In the genomic region with DNA sequence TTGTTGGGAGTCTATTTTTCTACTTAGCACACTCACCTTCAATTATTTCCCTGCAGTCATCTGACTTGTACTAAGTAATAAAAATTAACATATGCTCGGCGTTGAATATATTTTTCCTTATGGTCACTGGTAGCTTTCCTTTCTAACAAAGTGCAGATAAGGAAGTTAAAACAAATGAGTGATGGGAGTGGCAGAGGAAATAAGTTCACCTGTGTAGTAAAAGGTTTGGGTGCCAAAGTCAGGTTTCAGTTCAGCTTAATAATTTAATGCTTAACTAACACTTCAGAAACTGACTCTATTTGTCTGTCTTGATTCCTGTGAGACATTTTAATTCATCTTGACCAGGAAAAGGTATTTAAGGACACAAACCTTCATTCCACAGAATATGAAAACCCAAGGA, we compare ENCODE assay signal across 1 cellular context.
TF ChIP-seq lines count a peak whose summit lies in the region.

No MANE protein-coding gene starts in this region.

TF ChIP-seq in GM23338, 12 proteins besides CTCF, POLR2A, EP300 and RAD21 (continued from another document):
- TF ChIP-seq, protein P1, sequence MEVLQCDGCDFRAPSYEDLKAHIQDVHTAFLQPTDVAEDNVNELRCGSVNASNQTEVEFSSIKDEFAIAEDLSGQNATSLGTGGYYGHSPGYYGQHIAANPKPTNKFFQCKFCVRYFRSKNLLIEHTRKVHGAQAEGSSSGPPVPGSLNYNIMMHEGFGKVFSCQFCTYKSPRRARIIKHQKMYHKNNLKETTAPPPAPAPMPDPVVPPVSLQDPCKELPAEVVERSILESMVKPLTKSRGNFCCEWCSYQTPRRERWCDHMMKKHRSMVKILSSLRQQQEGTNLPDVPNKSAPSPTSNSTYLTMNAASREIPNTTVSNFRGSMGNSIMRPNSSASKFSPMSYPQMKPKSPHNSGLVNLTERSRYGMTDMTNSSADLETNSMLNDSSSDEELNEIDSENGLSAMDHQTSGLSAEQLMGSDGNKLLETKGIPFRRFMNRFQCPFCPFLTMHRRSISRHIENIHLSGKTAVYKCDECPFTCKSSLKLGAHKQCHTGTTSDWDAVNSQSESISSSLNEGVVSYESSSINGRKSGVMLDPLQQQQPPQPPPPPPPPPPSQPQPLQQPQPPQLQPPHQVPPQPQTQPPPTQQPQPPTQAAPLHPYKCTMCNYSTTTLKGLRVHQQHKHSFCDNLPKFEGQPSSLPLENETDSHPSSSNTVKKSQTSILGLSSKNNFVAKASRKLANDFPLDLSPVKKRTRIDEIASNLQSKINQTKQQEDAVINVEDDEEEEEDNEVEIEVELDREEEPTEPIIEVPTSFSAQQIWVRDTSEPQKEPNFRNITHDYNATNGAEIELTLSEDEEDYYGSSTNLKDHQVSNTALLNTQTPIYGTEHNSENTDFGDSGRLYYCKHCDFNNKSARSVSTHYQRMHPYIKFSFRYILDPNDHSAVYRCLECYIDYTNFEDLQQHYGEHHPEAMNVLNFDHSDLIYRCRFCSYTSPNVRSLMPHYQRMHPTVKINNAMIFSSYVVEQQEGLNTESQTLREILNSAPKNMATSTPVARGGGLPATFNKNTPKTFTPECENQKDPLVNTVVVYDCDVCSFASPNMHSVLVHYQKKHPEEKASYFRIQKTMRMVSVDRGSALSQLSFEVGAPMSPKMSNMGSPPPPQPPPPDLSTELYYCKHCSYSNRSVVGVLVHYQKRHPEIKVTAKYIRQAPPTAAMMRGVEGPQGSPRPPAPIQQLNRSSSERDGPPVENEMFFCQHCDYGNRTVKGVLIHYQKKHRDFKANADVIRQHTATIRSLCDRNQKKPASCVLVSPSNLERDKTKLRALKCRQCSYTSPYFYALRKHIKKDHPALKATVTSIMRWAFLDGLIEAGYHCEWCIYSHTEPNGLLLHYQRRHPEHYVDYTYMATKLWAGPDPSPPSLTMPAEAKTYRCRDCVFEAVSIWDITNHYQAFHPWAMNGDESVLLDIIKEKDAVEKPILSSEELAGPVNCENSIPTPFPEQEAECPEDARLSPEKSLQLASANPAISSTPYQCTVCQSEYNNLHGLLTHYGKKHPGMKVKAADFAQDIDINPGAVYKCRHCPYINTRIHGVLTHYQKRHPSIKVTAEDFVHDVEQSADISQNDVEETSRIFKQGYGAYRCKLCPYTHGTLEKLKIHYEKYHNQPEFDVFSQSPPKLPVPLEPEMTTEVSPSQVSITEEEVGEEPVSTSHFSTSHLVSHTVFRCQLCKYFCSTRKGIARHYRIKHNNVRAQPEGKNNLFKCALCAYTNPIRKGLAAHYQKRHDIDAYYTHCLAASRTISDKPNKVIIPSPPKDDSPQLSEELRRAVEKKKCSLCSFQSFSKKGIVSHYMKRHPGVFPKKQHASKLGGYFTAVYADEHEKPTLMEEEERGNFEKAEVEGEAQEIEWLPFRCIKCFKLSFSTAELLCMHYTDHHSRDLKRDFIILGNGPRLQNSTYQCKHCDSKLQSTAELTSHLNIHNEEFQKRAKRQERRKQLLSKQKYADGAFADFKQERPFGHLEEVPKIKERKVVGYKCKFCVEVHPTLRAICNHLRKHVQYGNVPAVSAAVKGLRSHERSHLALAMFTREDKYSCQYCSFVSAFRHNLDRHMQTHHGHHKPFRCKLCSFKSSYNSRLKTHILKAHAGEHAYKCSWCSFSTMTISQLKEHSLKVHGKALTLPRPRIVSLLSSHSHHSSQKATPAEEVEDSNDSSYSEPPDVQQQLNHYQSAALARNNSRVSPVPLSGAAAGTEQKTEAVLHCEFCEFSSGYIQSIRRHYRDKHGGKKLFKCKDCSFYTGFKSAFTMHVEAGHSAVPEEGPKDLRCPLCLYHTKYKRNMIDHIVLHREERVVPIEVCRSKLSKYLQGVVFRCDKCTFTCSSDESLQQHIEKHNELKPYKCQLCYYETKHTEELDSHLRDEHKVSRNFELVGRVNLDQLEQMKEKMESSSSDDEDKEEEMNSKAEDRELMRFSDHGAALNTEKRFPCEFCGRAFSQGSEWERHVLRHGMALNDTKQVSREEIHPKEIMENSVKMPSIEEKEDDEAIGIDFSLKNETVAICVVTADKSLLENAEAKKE (CRISPR knock-in tag; IDR thresholded peaks at IDR 0.05), result no peak
- no peak for TF ChIP-seq NANOG (IDR thresholded peaks at IDR 0.05; ENCODE audit: borderline replicate concordance)
- TF ChIP-seq, protein P2, sequence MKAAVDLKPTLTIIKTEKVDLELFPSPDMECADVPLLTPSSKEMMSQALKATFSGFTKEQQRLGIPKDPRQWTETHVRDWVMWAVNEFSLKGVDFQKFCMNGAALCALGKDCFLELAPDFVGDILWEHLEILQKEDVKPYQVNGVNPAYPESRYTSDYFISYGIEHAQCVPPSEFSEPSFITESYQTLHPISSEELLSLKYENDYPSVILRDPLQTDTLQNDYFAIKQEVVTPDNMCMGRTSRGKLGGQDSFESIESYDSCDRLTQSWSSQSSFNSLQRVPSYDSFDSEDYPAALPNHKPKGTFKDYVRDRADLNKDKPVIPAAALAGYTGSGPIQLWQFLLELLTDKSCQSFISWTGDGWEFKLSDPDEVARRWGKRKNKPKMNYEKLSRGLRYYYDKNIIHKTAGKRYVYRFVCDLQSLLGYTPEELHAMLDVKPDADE (IDR thresholded peaks at IDR 0.05), result no peak
- TF ChIP-seq CREB1 (CRISPR knock-in tag; IDR thresholded peaks at IDR 0.05; ENCODE audit: low read depth), result no peak
- TF ChIP-seq POLR2AphosphoS5 (IDR thresholded peaks at IDR 0.05; ENCODE audit: low read depth), result no peak
